8 cellular contexts compared by ENCODE assay signal in genomic region chr4:85474818-85475630, GRCh38. TPM values are rescaled to one million over a fixed set of nuclear protein-coding genes. Genes with fewer than 3 reads are reported as not detected.
DNase-seq lines count a peak whose midpoint lies in the region; ATAC-seq, FAIRE-seq and TF ChIP-seq lines count a peak whose summit lies in the region.

TSS of gene ARHGAP24 (plus strand) at chr4:85475150.

- intact Hi-C loops in left cardiac atrium (cut with DNase I) = loop anchor here in 1 of 2 donors (5.0 to 10.0 kb wide), 2 partner anchors 47 to 270 kb away; no protein-coding TSS in a partner anchor

- no peak within 1 kb of the TSS for H2AFZ ChIP-seq in parathyroid adenoma

- no peaks in the 10 kb centered on the region for H3K4me1 ChIP-seq in parathyroid adenoma

- no peak for FAIRE-seq in RCC 7860 (lab: Jason Lieb, UNC)

- peak within 1 kb of the TSS; percentile 74 for H3K4me2 ChIP-seq in parathyroid adenoma (ENCODE audit: low read length)

- H3K9ac ChIP-seq in parathyroid adenoma = no peak within 1 kb of the TSS

- H3K9me3 ChIP-seq in parathyroid adenoma (ENCODE audit: control insufficient read depth, low read length) = no peaks in the 10 kb centered on the region

- H3K79me2 ChIP-seq in parathyroid adenoma = no peaks in the 10 kb centered on the region

- no peak within 1 kb of the TSS for H3K27ac ChIP-seq in parathyroid adenoma

- ATAC-seq in GM19452 (IDR thresholded peaks at IDR 0.05; ENCODE audit: unreplicated experiment) (peak; percentile 89), HG03457 (IDR thresholded peaks at IDR 0.05; ENCODE audit: unreplicated experiment) (peak; percentile 87), left cardiac atrium (peak; percentile 97 to 99)

- no peaks in the 10 kb centered on the region for H3K36me3 ChIP-seq in parathyroid adenoma (ENCODE audit: control insufficient read depth, insufficient read depth, low read length)

- TF ChIP-seq CTCF in parathyroid adenoma (IDR thresholded peaks at IDR 0.05) = no peak

- peak; percentile 93 for DNase-seq in DMS153 treated with DMSO at 0.1 percent for 48 hours (lab: John Stamatoyannopoulos, UW; ENCODE audit: unreplicated experiment)
- DNase-seq in NCI-H748 (lab: John Stamatoyannopoulos, UW; ENCODE audit: unreplicated experiment) = peak; percentile 88
- DNase-seq in amniotic stem cell (lab: John Stamatoyannopoulos, UW) = peak; percentile 65
- DNase-seq in left cardiac atrium = peak; percentile 89
- no peak for DNase-seq in RCC 7860 (ENCODE audit: low spot score)

- H3K27me3 ChIP-seq in parathyroid adenoma (ENCODE audit: control insufficient read depth, insufficient read depth, low read length) = no peaks in the 10 kb centered on the region

- peak within 1 kb of the TSS; percentile 45 for H3K4me3 ChIP-seq in parathyroid adenoma (ENCODE audit: low read depth, low read length)

RNA-seq across cellular contexts. Expression of gene ARHGAP24, which starts in this region (rescaled TPM):
- total RNA-seq in left cardiac atrium = 10 to 100 TPM; 30.2 to 38.3 TPM
